Comparison of ENCODE assay signal across 15 cellular contexts in genomic region chr2:241340621-241341163, GRCh38. TPM values are rescaled to one million over a fixed set of nuclear protein-coding genes. Genes with fewer than 3 reads are reported as not detected.
A peak's percentile ranks its signal among the peaks of the same experiment; 100 is the strongest.
DNase-seq lines count a peak whose midpoint lies in the region; ATAC-seq and TF ChIP-seq lines count a peak whose summit lies in the region.
"Had no signal": no experiment of that assay in that cellular context is flagged by ENCODE, and none has a peak within 500 bp of the region (broad histone marks: within the 10 kb centered on the region; RNA-seq: fewer than 3 reads in every experiment).

No MANE protein-coding gene starts in this region.

- H3K27ac ChIP-seq in subcutaneous abdominal adipose tissue (ENCODE audit: low read depth, low read length) (peak overlapping the region; percentile 15), heart right ventricle (peak overlapping the region in 1 of 10 donors; percentile 46)

- ATAC-seq in activated naive CD4-positive, alpha-beta T cell treated with anti-CD3 and anti-CD28 coated beads, Interleukin-2, amount 50 U/mL, for 72 hours, result no peak
- ATAC-seq in heart right ventricle (no peak), GM21717 (IDR thresholded peaks at IDR 0.05; ENCODE audit: unreplicated experiment) (no peak)
- ATAC-seq: K562 had no signal

- H3K27ac Mint-ChIP-seq in activated naive CD4-positive, alpha-beta T cell treated with anti-CD3 and anti-CD28 coated beads for 36 hours, result peak overlapping the region; percentile 80
- peak overlapping the region in 1 of 2 donors; percentile 71 for H3K27ac Mint-ChIP-seq in activated naive CD4-positive, alpha-beta T cell treated with anti-CD3 and anti-CD28 coated beads, Interleukin-2, amount 50 U/mL, for 72 hours
- peak overlapping the region; percentile 70 for H3K27ac Mint-ChIP-seq in activated CD4-positive, alpha-beta memory T cell treated with anti-CD3 and anti-CD28 coated beads for 36 hours
- peak overlapping the region; percentile 4 for H3K27ac Mint-ChIP-seq in mesothelial cell of epicardium

- no peak overlapping the region for H3K4me3 ChIP-seq in subcutaneous abdominal adipose tissue (ENCODE audit: low read depth in 1 of 5, low read length in 5 of 5)
- no peak overlapping the region for H3K4me3 ChIP-seq in heart right ventricle
- H3K4me3 ChIP-seq: heart left ventricle, K562 had no signal

- CTCF ChIA-PET in activated naive CD4-positive, alpha-beta T cell treated with anti-CD3 and anti-CD28 coated beads for 36 hours (lab: Charles Lee), result no interaction called here
- CTCF ChIA-PET in activated CD4-positive, alpha-beta memory T cell treated with anti-CD3 and anti-CD28 coated beads for 36 hours (lab: Charles Lee), result no interaction called here

- H3K27me3 ChIP-seq in subcutaneous abdominal adipose tissue (ENCODE audit: control insufficient read depth in 5 of 5, insufficient read depth in 4 of 5, low read length in 5 of 5), result no peaks in the 10 kb centered on the region
- H3K27me3 ChIP-seq in heart right ventricle, result no peaks in the 10 kb centered on the region
- H3K27me3 ChIP-seq: heart left ventricle had no signal

- H3K27me3 Mint-ChIP-seq in activated naive CD4-positive, alpha-beta T cell treated with anti-CD3 and anti-CD28 coated beads for 36 hours (ENCODE audit: low read depth), result no peaks in the 10 kb centered on the region
- no peaks in the 10 kb centered on the region for H3K27me3 Mint-ChIP-seq in activated CD4-positive, alpha-beta memory T cell treated with anti-CD3 and anti-CD28 coated beads for 36 hours
- no peaks in the 10 kb centered on the region for H3K27me3 Mint-ChIP-seq in mesothelial cell of epicardium (ENCODE audit: low read depth)

- DNase-seq in activated naive CD4-positive, alpha-beta T cell treated with anti-CD3 and anti-CD28 coated beads for 36 hours, result peak; percentile 55
- DNase-seq in activated naive CD4-positive, alpha-beta T cell treated with anti-CD3 and anti-CD28 coated beads, Interleukin-2, amount 50 U/mL, for 72 hours (ENCODE audit: low spot score in 2 of 2), result no peak
- peak; percentile 30 for DNase-seq in activated CD4-positive, alpha-beta memory T cell treated with anti-CD3 and anti-CD28 coated beads for 36 hours
- DNase-seq in mesothelial cell of epicardium (ENCODE audit: low spot score in 2 of 2, unreplicated experiment in 2 of 2) (no peak), heart right ventricle (no peak)
- no peak for DNase-seq in activated effector memory CD4-positive, alpha-beta T cell treated with anti-CD3 and anti-CD28 coated beads, Interleukin-2, amount 50 U/mL, for 16 hours
- DNase-seq: activated T-cell treated with anti-CD3 and anti-CD28 coated beads, Interleukin-2, amount 50 U/mL, for 48 hours; central memory CD4-positive, alpha-beta T cell; heart left ventricle; NCI-H82; SHP77 treated with DMSO at 0.1 percent for 48 hours had no signal

- peaks cover 38% of the 10 kb centered on the region for H3K4me1 Mint-ChIP-seq in activated naive CD4-positive, alpha-beta T cell treated with anti-CD3 and anti-CD28 coated beads for 36 hours (ENCODE audit: low read depth)
- H3K4me1 Mint-ChIP-seq in activated CD4-positive, alpha-beta memory T cell treated with anti-CD3 and anti-CD28 coated beads for 36 hours (ENCODE audit: low read depth), result peaks cover 32% of the 10 kb centered on the region
- H3K4me1 Mint-ChIP-seq in mesothelial cell of epicardium, result no peaks in the 10 kb centered on the region

- intact Hi-C loops in activated naive CD4-positive, alpha-beta T cell treated with anti-CD3 and anti-CD28 coated beads for 36 hours (cut with micrococcal nuclease), result no loop called here
- intact Hi-C loops in activated CD4-positive, alpha-beta memory T cell treated with anti-CD3 and anti-CD28 coated beads for 36 hours (cut with micrococcal nuclease), result no loop called here
- intact Hi-C loops in heart right ventricle (cut with DNase I), result loop anchor here in 2 of 10 donors (10.0 kb wide), 2 partner anchors 86 to 186 kb away; partner anchors contain the start of gene PPP1R7 (in 1 of the 2)

- no peak for TF ChIP-seq CTCF in mesothelial cell of epicardium (IDR thresholded peaks at IDR 0.05; ENCODE audit: unreplicated experiment)
- TF ChIP-seq CTCF in heart right ventricle (IDR thresholded peaks at IDR 0.05), result no peak

- peaks cover 0 to 17% (median 8%) of the 10 kb centered on the region in 5 donors for H3K4me1 ChIP-seq in subcutaneous abdominal adipose tissue (ENCODE audit: control insufficient read depth in 5 of 5, insufficient read depth in 5 of 5, low read length in 5 of 5)
- H3K4me1 ChIP-seq in heart right ventricle, result peaks cover 0 to 19% (median 8%) of the 10 kb centered on the region in 9 donors

- H3K9me3 ChIP-seq in subcutaneous abdominal adipose tissue (ENCODE audit: control insufficient read depth in 5 of 5, low read length in 5 of 5) (no peaks in the 10 kb centered on the region), heart right ventricle (no peaks in the 10 kb centered on the region)
- H3K9me3 ChIP-seq: heart left ventricle had no signal

- WGBS in heart right ventricle, 2 donors, result 84 to 96% methylated on average over 3 of the region's 3 CpGs

- peaks cover 49% of the 10 kb centered on the region for H3K36me3 Mint-ChIP-seq in activated naive CD4-positive, alpha-beta T cell treated with anti-CD3 and anti-CD28 coated beads for 36 hours (ENCODE audit: low read depth)
- H3K36me3 Mint-ChIP-seq in activated naive CD4-positive, alpha-beta T cell treated with anti-CD3 and anti-CD28 coated beads, Interleukin-2, amount 50 U/mL, for 72 hours, result peaks cover 6 to 28% of the 10 kb centered on the region in 2 donors
- peaks cover 70% of the 10 kb centered on the region for H3K36me3 Mint-ChIP-seq in activated CD4-positive, alpha-beta memory T cell treated with anti-CD3 and anti-CD28 coated beads for 36 hours
- H3K36me3 Mint-ChIP-seq in mesothelial cell of epicardium, result peaks cover 52% of the 10 kb centered on the region

- H3K36me3 ChIP-seq in subcutaneous abdominal adipose tissue (ENCODE audit: control insufficient read depth in 5 of 5, insufficient read depth in 5 of 5, low read length in 5 of 5), result peaks cover 19 to 87% (median 70%) of the 10 kb centered on the region in 5 donors
- peaks cover 5 to 95% (median 62%) of the 10 kb centered on the region in 9 donors for H3K36me3 ChIP-seq in heart right ventricle

- no peak overlapping the region for H3K9ac ChIP-seq in subcutaneous abdominal adipose tissue (ENCODE audit: low read length in 5 of 5)

- POLR2A ChIA-PET in activated CD4-positive, alpha-beta memory T cell treated with anti-CD3 and anti-CD28 coated beads for 36 hours (lab: Charles Lee), result no interaction called here

- H3K9me3 Mint-ChIP-seq in activated naive CD4-positive, alpha-beta T cell treated with anti-CD3 and anti-CD28 coated beads for 36 hours, result no peaks in the 10 kb centered on the region
- H3K9me3 Mint-ChIP-seq in activated naive CD4-positive, alpha-beta T cell treated with anti-CD3 and anti-CD28 coated beads, Interleukin-2, amount 50 U/mL, for 72 hours, result no peaks in the 10 kb centered on the region
- H3K9me3 Mint-ChIP-seq in activated CD4-positive, alpha-beta memory T cell treated with anti-CD3 and anti-CD28 coated beads for 36 hours, result no peaks in the 10 kb centered on the region
- H3K9me3 Mint-ChIP-seq in mesothelial cell of epicardium, result no peaks in the 10 kb centered on the region
- H3K9me3 Mint-ChIP-seq: neural crest cell had no signal

- H3K4me3 Mint-ChIP-seq in activated naive CD4-positive, alpha-beta T cell treated with anti-CD3 and anti-CD28 coated beads for 36 hours, result no peak overlapping the region
- no peak overlapping the region for H3K4me3 Mint-ChIP-seq in activated CD4-positive, alpha-beta memory T cell treated with anti-CD3 and anti-CD28 coated beads for 36 hours
- no peak overlapping the region for H3K4me3 Mint-ChIP-seq in mesothelial cell of epicardium
- H3K4me3 Mint-ChIP-seq: neural crest cell had no signal

RNA-seq across cellular contexts. Expression of gene FARP2, which starts 15.4 kb away (rescaled TPM):
- total RNA-seq in activated naive CD4-positive, alpha-beta T cell treated with anti-CD3 and anti-CD28 coated beads for 36 hours, result 10 to 100 TPM; 19.5 to 19.6 TPM
- 10 to 100 TPM; 24.0 to 32.8 TPM for total RNA-seq in activated naive CD4-positive, alpha-beta T cell treated with anti-CD3 and anti-CD28 coated beads, Interleukin-2, amount 50 U/mL, for 72 hours
- total RNA-seq in activated CD4-positive, alpha-beta memory T cell treated with anti-CD3 and anti-CD28 coated beads for 36 hours, result 10 to 100 TPM; 25.1 to 29.5 TPM
- total RNA-seq in mesothelial cell of epicardium (54.9 to 55.1 TPM (median 54.9 TPM) in 3 replicates), heart right ventricle (10 to 100 TPM; 14.4 to 23.6 (median 19.4) TPM)
- polyA plus RNA-seq in heart right ventricle, result 10 to 100 TPM in 1 of 2 donors, 1 to 10 TPM in 1; 7.1 to 10.5 TPM

RNA-seq across cellular contexts. Expression of gene SEPTIN2, which starts 25.0 kb away (rescaled TPM):
- 100 to 1,000 TPM; 216 to 227 TPM for total RNA-seq in activated naive CD4-positive, alpha-beta T cell treated with anti-CD3 and anti-CD28 coated beads for 36 hours
- total RNA-seq in activated naive CD4-positive, alpha-beta T cell treated with anti-CD3 and anti-CD28 coated beads, Interleukin-2, amount 50 U/mL, for 72 hours, result 100 to 1,000 TPM; 148 to 210 TPM
- 100 to 1,000 TPM; 255 to 261 TPM for total RNA-seq in activated CD4-positive, alpha-beta memory T cell treated with anti-CD3 and anti-CD28 coated beads for 36 hours
- total RNA-seq in mesothelial cell of epicardium (507 to 522 TPM (median 508 TPM) in 3 replicates), heart right ventricle (100 to 1,000 TPM; 177 to 249 (median 194) TPM)
- polyA plus RNA-seq in heart right ventricle, result 100 to 1,000 TPM; 100 to 128 TPM

RNA-seq across cellular contexts. Expression of gene HDLBP, which starts 25.2 kb away (rescaled TPM):
- 100 to 1,000 TPM; 278 to 297 TPM for total RNA-seq in activated naive CD4-positive, alpha-beta T cell treated with anti-CD3 and anti-CD28 coated beads for 36 hours
- 100 to 1,000 TPM; 276 to 297 TPM for total RNA-seq in activated naive CD4-positive, alpha-beta T cell treated with anti-CD3 and anti-CD28 coated beads, Interleukin-2, amount 50 U/mL, for 72 hours
- total RNA-seq in activated CD4-positive, alpha-beta memory T cell treated with anti-CD3 and anti-CD28 coated beads for 36 hours, result 100 to 1,000 TPM; 243 to 251 TPM
- 479 to 484 TPM (median 480 TPM) in 3 replicates for total RNA-seq in mesothelial cell of epicardium
- total RNA-seq in heart right ventricle, result 100 to 1,000 TPM; 312 to 419 (median 357) TPM
- polyA plus RNA-seq in heart right ventricle, result 100 to 1,000 TPM; 206 to 273 TPM

Comparison
In these comparisons a context has a peak if more than half of its experiments do, and no peak if none do; other contexts are left out.
1. DNase-seq: peak in activated naive CD4-positive, alpha-beta T cell treated with anti-CD3 and anti-CD28 coated beads for 36 hours (single experiment) and activated CD4-positive, alpha-beta memory T cell treated with anti-CD3 and anti-CD28 coated beads for 36 hours (single experiment); none in activated naive CD4-positive, alpha-beta T cell treated with anti-CD3 and anti-CD28 coated beads, Interleukin-2, amount 50 U/mL, for 72 hours (0 of 2), mesothelial cell of epicardium (0 of 2), heart right ventricle (0 of 2) and activated effector memory CD4-positive, alpha-beta T cell treated with anti-CD3 and anti-CD28 coated beads, Interleukin-2, amount 50 U/mL, for 16 hours (single experiment).